1 cellular context compared by ENCODE assay signal in genomic region chr12:125021096-125021495, GRCh38.
TF ChIP-seq lines count a peak whose summit lies in the region.

No MANE protein-coding gene starts in this region.

TF ChIP-seq in K562, 482 proteins besides CTCF, POLR2A, EP300 and RAD21:
- TF ChIP-seq PKNOX1 (IDR thresholded peaks at IDR 0.05) (no peak), ZBTB11 (CRISPR knock-in tag; IDR thresholded peaks at IDR 0.05) (no peak)
TF ChIP-seq in K562: peak in this region for 0.
